25 cellular contexts compared by ENCODE assay signal in the genomic region with DNA sequence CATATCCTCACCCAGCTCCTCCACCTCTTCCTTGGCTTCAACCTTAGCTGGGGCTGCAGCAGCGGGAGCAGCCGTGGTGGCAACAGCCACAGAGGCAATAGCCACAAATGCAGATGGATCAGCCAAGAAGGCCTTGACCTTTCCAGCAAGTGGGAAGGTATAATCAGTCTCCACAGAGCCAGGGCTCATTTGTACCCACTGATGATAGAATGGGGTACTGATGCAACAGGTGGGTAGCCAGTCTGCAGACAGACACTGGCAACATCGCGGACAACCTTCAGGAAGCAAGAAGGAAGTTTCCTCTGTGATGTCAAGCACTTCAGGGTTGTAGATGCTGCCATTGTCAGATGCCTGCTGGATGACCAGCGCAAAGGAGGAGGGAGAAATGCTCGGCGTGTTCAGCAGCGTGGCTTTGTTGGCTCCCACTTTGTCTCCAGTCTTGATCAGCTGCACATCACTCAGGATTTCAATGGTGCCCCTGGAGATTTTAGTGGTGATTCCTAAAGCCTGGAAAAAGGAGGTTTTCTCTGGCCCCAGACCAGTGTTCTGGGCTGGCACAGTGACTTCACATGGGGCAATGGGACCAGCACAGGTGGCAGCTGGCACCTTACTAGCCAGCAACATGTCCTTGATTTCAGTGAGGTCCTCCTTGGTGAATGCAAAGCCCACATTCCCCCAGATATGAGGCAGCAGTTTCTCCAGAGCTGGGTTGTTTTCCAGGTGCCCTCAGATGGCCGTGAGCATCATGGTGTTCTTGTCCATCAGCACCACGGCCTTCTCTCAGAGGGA. TPM values are rescaled to one million over a fixed set of nuclear protein-coding genes. Genes with fewer than 3 reads are reported as not detected.
"Had no signal": no experiment of that assay in that cellular context is flagged by ENCODE, and none has a peak within 500 bp of the region (broad histone marks: within the 10 kb centered on the region; RNA-seq: fewer than 3 reads in every experiment).

No MANE protein-coding gene starts in this region.

- H3K9me3 Mint-ChIP-seq: naive thymus-derived CD4-positive, alpha-beta T cell; neural crest cell had no signal

- H3K27me3 ChIP-seq: colonic mucosa, ovary had no signal

- H3K4me1 ChIP-seq: colonic mucosa, psoas muscle had no signal

- H3K9me3 ChIP-seq: colonic mucosa, heart left ventricle, ovary, psoas muscle had no signal

- H3K4me3 Mint-ChIP-seq: neural crest cell had no signal

- H3K27ac ChIP-seq: colonic mucosa, heart left ventricle, ovary, psoas muscle had no signal

- H3K4me3 ChIP-seq: colonic mucosa, heart left ventricle, ovary, psoas muscle had no signal

- DNase-seq: dermis blood vessel endothelial cell; kidney glomerular epithelial cell; psoas muscle; retina; stimulated activated CD4-positive, alpha-beta T cell treated with anti-CD3 and anti-CD28 coated beads, Interleukin-2, amount 100 ng/mL, for 24 hours; stimulated activated naive CD4-positive, alpha-beta T cell treated with Interleukin-2 at 50 U/mL for 16 hours; trophoblast cell had no signal

RNA-seq across cellular contexts. Expression of a gene that starts 29.7 kb away (rescaled TPM):
- total RNA-seq: colonic mucosa, dermis blood vessel endothelial cell, fibroblast of lung, left lobe of liver, lower leg skin, mammary epithelial cell, mesenteric fat pad, mononuclear cell, neural crest cell, psoas muscle, sciatic nerve, skeletal muscle tissue had no signal
- polyA plus RNA-seq: esophagus; fibroblast of lung; heart left ventricle; mammary epithelial cell; naive thymus-derived CD4-positive, alpha-beta T cell; ovary; psoas muscle; thymus had no signal

RNA-seq across cellular contexts. Expression of a gene that starts 38.3 kb away (rescaled TPM):
- total RNA-seq: cerebellum; dermis blood vessel endothelial cell; fibroblast of lung; frontal cortex; glomerular endothelial cell; heart left ventricle; left lobe of liver; mammary epithelial cell; mononuclear cell; naive thymus-derived CD4-positive, alpha-beta T cell; neural crest cell; psoas muscle; sciatic nerve; skeletal muscle tissue had no signal
- polyA plus RNA-seq: fibroblast of lung; mammary epithelial cell; naive thymus-derived CD4-positive, alpha-beta T cell had no signal
